1 cellular context compared by ENCODE assay signal in the genomic region with DNA sequence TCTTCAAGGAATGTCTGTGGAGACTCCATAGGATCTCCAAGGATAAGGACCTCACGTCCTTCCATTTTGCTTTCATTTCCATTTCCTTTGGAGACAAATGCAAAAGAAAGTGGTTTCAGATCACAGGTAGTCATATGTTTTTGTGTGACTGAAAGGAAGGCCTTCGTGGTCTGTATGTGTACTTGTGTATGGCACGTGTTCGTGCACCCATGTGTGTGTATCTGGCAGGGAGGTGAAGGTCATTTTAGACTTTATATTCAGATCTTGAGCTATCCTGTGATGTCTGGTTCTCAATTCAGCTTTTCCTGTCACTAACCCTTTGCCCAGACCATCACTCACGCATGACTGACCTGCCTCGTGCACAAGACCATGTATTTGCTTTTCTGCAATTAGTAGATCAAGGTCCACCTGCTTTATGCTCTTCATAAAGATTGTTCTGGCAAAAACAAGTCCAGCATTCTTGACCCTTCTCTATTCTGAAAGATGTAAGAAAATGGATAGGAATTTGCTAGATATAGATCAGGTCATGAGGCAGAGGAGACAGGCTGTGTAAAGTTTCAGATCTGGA.
TF ChIP-seq lines count a peak whose summit lies in the region.

No MANE protein-coding gene starts in this region.

TF ChIP-seq in HepG2, 621 proteins besides CTCF, POLR2A, EP300 and RAD21 (continued from another document and continues in another):
- TF ChIP-seq, protein P1, sequence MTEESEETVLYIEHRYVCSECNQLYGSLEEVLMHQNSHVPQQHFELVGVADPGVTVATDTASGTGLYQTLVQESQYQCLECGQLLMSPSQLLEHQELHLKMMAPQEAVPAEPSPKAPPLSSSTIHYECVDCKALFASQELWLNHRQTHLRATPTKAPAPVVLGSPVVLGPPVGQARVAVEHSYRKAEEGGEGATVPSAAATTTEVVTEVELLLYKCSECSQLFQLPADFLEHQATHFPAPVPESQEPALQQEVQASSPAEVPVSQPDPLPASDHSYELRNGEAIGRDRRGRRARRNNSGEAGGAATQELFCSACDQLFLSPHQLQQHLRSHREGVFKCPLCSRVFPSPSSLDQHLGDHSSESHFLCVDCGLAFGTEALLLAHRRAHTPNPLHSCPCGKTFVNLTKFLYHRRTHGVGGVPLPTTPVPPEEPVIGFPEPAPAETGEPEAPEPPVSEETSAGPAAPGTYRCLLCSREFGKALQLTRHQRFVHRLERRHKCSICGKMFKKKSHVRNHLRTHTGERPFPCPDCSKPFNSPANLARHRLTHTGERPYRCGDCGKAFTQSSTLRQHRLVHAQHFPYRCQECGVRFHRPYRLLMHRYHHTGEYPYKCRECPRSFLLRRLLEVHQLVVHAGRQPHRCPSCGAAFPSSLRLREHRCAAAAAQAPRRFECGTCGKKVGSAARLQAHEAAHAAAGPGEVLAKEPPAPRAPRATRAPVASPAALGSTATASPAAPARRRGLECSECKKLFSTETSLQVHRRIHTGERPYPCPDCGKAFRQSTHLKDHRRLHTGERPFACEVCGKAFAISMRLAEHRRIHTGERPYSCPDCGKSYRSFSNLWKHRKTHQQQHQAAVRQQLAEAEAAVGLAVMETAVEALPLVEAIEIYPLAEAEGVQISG (CRISPR knock-in tag; IDR thresholded peaks at IDR 0.05), result no peak
- TF ChIP-seq ZNF513 (CRISPR knock-in tag; conservative IDR thresholded peaks at IDR 0.05) (no peak), TEAD3 (CRISPR knock-in tag; optimal IDR thresholded peaks at IDR 0.05; ENCODE audit: borderline replicate concordance) (peak; percentile 34), ZNF350 (CRISPR knock-in tag; IDR thresholded peaks at IDR 0.05; ENCODE audit: borderline replicate concordance, low read depth) (no peak), CCAR2 (optimal IDR thresholded peaks at IDR 0.05; ENCODE audit: low read depth, low read length) (no peak), ZNF546 (CRISPR knock-in tag; conservative IDR thresholded peaks at IDR 0.05) (no peak), PCBP1 (IDR thresholded peaks at IDR 0.05; ENCODE audit: borderline replicate concordance, low read depth, low read length) (no peak), FOXJ3 (CRISPR knock-in tag; IDR thresholded peaks at IDR 0.05; ENCODE audit: borderline replicate concordance) (no peak), ZNF234 (CRISPR knock-in tag; conservative IDR thresholded peaks at IDR 0.05) (no peak), NPAS2 (CRISPR knock-in tag; IDR thresholded peaks at IDR 0.05; ENCODE audit: borderline replicate concordance) (no peak), ZNF33A (CRISPR knock-in tag; IDR thresholded peaks at IDR 0.05; ENCODE audit: borderline replicate concordance) (no peak), ZBTB43 (CRISPR knock-in tag; conservative IDR thresholded peaks at IDR 0.05) (peak; percentile 49; the same call in 1 of the 2 replicates), SNAPC4 (CRISPR knock-in tag; IDR thresholded peaks at IDR 0.05) (no peak), ZBTB38 (CRISPR knock-in tag; IDR thresholded peaks at IDR 0.05) (no peak), ZNF878 (CRISPR knock-in tag; IDR thresholded peaks at IDR 0.05) (no peak), MBNL3 (CRISPR knock-in tag; conservative IDR thresholded peaks at IDR 0.05) (no peak), NFYB (CRISPR knock-in tag; IDR thresholded peaks at IDR 0.05) (no peak), YEATS4 (CRISPR knock-in tag; IDR thresholded peaks at IDR 0.05; ENCODE audit: borderline replicate concordance) (peak; percentile 41; the same call in 1 of the 2 replicates), GTF2F1 (IDR thresholded peaks at IDR 0.05; ENCODE audit: low read length) (no peak), ZNF30 (CRISPR knock-in tag; IDR thresholded peaks at IDR 0.05) (no peak), HMG20B (CRISPR knock-in tag; conservative IDR thresholded peaks at IDR 0.05) (no peak), ZNF264 (CRISPR knock-in tag; IDR thresholded peaks at IDR 0.05) (peak; percentile 63; the same call in 1 of the 2 replicates), ZSCAN5A (CRISPR knock-in tag; IDR thresholded peaks at IDR 0.05; ENCODE audit: borderline replicate concordance) (no peak), TGIF2 (CRISPR knock-in tag; IDR thresholded peaks at IDR 0.05) (no peak), PITX1 (CRISPR knock-in tag; IDR thresholded peaks at IDR 0.05) (no peak), ZNF7 (CRISPR knock-in tag; IDR thresholded peaks at IDR 0.05) (no peak), ZNF281 (CRISPR knock-in tag; IDR thresholded peaks at IDR 0.05; ENCODE audit: borderline replicate concordance) (0 out of 2 replicates have a peak, but pooled peaks have one; percentile 11), ZNF589 (CRISPR knock-in tag; conservative IDR thresholded peaks at IDR 0.05) (no peak), ZNF142 (CRISPR knock-in tag; IDR thresholded peaks at IDR 0.05) (no peak), KDM3A (CRISPR knock-in tag; IDR thresholded peaks at IDR 0.05; ENCODE audit: low read depth) (no peak)
- TF ChIP-seq, protein P2, sequence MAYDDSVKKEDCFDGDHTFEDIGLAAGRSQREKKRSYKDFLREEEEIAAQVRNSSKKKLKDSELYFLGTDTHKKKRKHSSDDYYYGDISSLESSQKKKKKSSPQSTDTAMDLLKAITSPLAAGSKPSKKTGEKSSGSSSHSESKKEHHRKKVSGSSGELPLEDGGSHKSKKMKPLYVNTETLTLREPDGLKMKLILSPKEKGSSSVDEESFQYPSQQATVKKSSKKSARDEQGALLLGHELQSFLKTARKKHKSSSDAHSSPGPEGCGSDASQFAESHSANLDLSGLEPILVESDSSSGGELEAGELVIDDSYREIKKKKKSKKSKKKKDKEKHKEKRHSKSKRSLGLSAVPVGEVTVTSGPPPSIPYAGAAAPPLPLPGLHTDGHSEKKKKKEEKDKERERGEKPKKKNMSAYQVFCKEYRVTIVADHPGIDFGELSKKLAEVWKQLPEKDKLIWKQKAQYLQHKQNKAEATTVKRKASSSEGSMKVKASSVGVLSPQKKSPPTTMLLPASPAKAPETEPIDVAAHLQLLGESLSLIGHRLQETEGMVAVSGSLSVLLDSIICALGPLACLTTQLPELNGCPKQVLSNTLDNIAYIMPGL (CRISPR knock-in tag; IDR thresholded peaks at IDR 0.05; ENCODE audit: borderline replicate concordance in 1 of 2, low read depth in 1 of 2), result no peak
